Comparison of ENCODE assay signal across 11 cellular contexts in the genomic region with DNA sequence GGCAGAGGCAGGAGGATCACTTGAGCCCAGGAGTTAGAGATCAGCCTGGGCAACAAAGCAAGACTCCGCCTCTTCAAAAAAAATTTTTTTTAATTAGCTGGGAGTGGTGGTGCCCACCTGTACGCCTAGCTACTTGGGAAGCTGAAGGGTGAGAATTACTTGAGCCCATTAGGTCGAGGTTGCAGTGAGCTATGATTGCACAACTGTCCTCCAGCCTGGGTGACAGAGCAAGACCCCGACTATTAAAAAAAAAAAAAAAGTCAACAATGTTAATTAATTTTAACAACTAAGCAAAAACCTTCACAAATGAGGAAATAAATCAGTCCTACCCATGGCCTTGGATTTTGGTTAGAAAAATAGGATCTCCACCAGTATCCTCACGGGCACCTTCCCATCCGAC. TPM values are rescaled to one million over a fixed set of nuclear protein-coding genes. Genes with fewer than 3 reads are reported as not detected.
DNase-seq lines count a peak whose midpoint lies in the region; ATAC-seq and TF ChIP-seq lines count a peak whose summit lies in the region.
"Had no signal": no experiment of that assay in that cellular context is flagged by ENCODE, and none has a peak within 500 bp of the region (broad histone marks: within the 10 kb centered on the region; RNA-seq: fewer than 3 reads in every experiment).

No MANE protein-coding gene starts in this region.

- 63 to 74% methylated on average over 3 to 6 of the region's 6 CpGs for WGBS in endodermal cell (ENCODE audit: insufficient coverage in 1 of 2, insufficient read length in 1 of 2), 2 experiments
- no CpG with 5 or more reads among the region's 6 CpGs for WGBS in trophoblast cell (ENCODE audit: extremely low coverage, insufficient coverage, insufficient read length)

- H3K9ac ChIP-seq in MM.1S (ENCODE audit: low read length) = no peak overlapping the region
- H3K9ac ChIP-seq in endodermal cell (ENCODE audit: extremely low read depth, low read length, poor library complexity, severe bottlenecking) = no peak overlapping the region
- no peak overlapping the region for H3K9ac ChIP-seq in trophoblast cell (ENCODE audit: low read length)

- no peak overlapping the region for H3K4ac ChIP-seq in trophoblast cell (ENCODE audit: low read depth, low read length)

- no peak overlapping the region for H2BK12ac ChIP-seq in trophoblast cell (ENCODE audit: low read length)

- H3K79me2 ChIP-seq in MM.1S (ENCODE audit: low read length) = no peaks in the 10 kb centered on the region
- no peaks in the 10 kb centered on the region for H3K79me2 ChIP-seq in trophoblast cell (ENCODE audit: control insufficient read depth, insufficient read depth, low read length, poor library complexity)

- DNase-seq in activated CD8-positive, alpha-beta T cell treated with anti-CD3 and anti-CD28 coated beads for 36 hours = no peak
- no peak for DNase-seq in activated CD8-positive, alpha-beta T cell treated with anti-CD3 and anti-CD28 coated beads, Interleukin-2, amount 10 ng/mL, durations not matched to agents 7 days and 5 days
- DNase-seq in MM.1S = no peak
- no peak for DNase-seq in endodermal cell
- no peak for DNase-seq in retinal pigment epithelial cell (ENCODE audit: low read depth)
- DNase-seq in NCI-H1092 treated with DMSO at 0.1 percent for 48 hours (lab: John Stamatoyannopoulos, UW) = no peak
- DNase-seq in 8988T = no peak
- no peak for DNase-seq in trophoblast cell
- DNase-seq: NCI-H1436 treated with DMSO at 0.1 percent for 48 hours had no signal

- H2AFZ ChIP-seq in MM.1S (ENCODE audit: low read length) = no peak overlapping the region
- no peak overlapping the region for H2AFZ ChIP-seq in trophoblast cell (ENCODE audit: insufficient read depth, low read length, poor library complexity)

- intact Hi-C loops in activated CD8-positive, alpha-beta T cell treated with anti-CD3 and anti-CD28 coated beads for 36 hours (cut with micrococcal nuclease) = no loop called here

- no peak overlapping the region for H3K4me3 ChIP-seq in MM.1S (ENCODE audit: low read length)
- peak overlapping the region; percentile 67 for H3K4me3 ChIP-seq in endodermal cell (ENCODE audit: low read length)
- H3K4me3 ChIP-seq in retinal pigment epithelial cell (ENCODE audit: low read length) = peak overlapping the region; percentile 45
- no peak overlapping the region for H3K4me3 ChIP-seq in trophoblast cell (ENCODE audit: low read depth, low read length)

- no peak overlapping the region for H4K91ac ChIP-seq in trophoblast cell (ENCODE audit: low read depth, low read length)

- H2BK5ac ChIP-seq in trophoblast cell (ENCODE audit: low read depth, low read length, poor library complexity) = no peak overlapping the region

- H3K9me2 ChIP-seq in MM.1S (replicated peaks; ENCODE audit: insufficient read depth, low read length) = no peaks in the 10 kb centered on the region

- no peak overlapping the region for H3K27ac Mint-ChIP-seq in activated CD8-positive, alpha-beta T cell treated with anti-CD3 and anti-CD28 coated beads for 36 hours
- no peak overlapping the region for H3K27ac Mint-ChIP-seq in activated CD8-positive, alpha-beta T cell treated with anti-CD3 and anti-CD28 coated beads, Interleukin-2, amount 10 ng/mL, durations not matched to agents 7 days and 5 days
- H3K27ac Mint-ChIP-seq in endodermal cell = no peak overlapping the region

- H2AK5ac ChIP-seq in trophoblast cell (ENCODE audit: low read length) = no peak overlapping the region

- H4K20me1 ChIP-seq in MM.1S (ENCODE audit: insufficient read depth, low read length) = no peaks in the 10 kb centered on the region

- H3K27me3 Mint-ChIP-seq in activated CD8-positive, alpha-beta T cell treated with anti-CD3 and anti-CD28 coated beads for 36 hours = no peaks in the 10 kb centered on the region
- no peaks in the 10 kb centered on the region for H3K27me3 Mint-ChIP-seq in activated CD8-positive, alpha-beta T cell treated with anti-CD3 and anti-CD28 coated beads, Interleukin-2, amount 10 ng/mL, durations not matched to agents 7 days and 5 days (ENCODE audit: low read depth)
- H3K27me3 Mint-ChIP-seq in endodermal cell (ENCODE audit: insufficient read depth) = peaks cover 22% of the 10 kb centered on the region
- H3K27me3 Mint-ChIP-seq: stimulated activated naive CD8-positive, alpha-beta T cell treated with anti-CD3 and anti-CD28 coated beads, Interleukin-15, Interleukin-2, amounts not matched to agents 100 ng/mL and 50 ng/mL, for 24 hours had no signal

- H3K4me2 ChIP-seq in MM.1S (ENCODE audit: low read depth, low read length) = peak overlapping the region; percentile 65; the same call in 1 of the 2 replicates
- no peak overlapping the region for H3K4me2 ChIP-seq in trophoblast cell (ENCODE audit: low read length)

- H3K36me3 ChIP-seq in MM.1S (replicated peaks; ENCODE audit: insufficient read depth, low read length) (no peaks in the 10 kb centered on the region), endodermal cell (ENCODE audit: control insufficient read depth, insufficient read depth, low read length) (no peaks in the 10 kb centered on the region), trophoblast cell (ENCODE audit: control insufficient read depth in 1 of 2, insufficient read depth in 2 of 2, low read length in 2 of 2) (no peaks in the 10 kb centered on the region)

- H2BK120ac ChIP-seq in trophoblast cell (ENCODE audit: insufficient read depth, low read length, poor library complexity) = no peak overlapping the region

- no peaks in the 10 kb centered on the region for H3K79me1 ChIP-seq in trophoblast cell (ENCODE audit: low read length)

- H3K18ac ChIP-seq in trophoblast cell (ENCODE audit: low read length) = no peak overlapping the region

- no peaks in the 10 kb centered on the region for H3K9me3 Mint-ChIP-seq in activated CD8-positive, alpha-beta T cell treated with anti-CD3 and anti-CD28 coated beads for 36 hours
- no peaks in the 10 kb centered on the region for H3K9me3 Mint-ChIP-seq in activated CD8-positive, alpha-beta T cell treated with anti-CD3 and anti-CD28 coated beads, Interleukin-2, amount 10 ng/mL, durations not matched to agents 7 days and 5 days (ENCODE audit: insufficient read depth)
- H3K9me3 Mint-ChIP-seq in endodermal cell = no peaks in the 10 kb centered on the region
- H3K9me3 Mint-ChIP-seq: stimulated activated naive CD8-positive, alpha-beta T cell treated with anti-CD3 and anti-CD28 coated beads, Interleukin-15, Interleukin-2, amounts not matched to agents 100 ng/mL and 50 ng/mL, for 24 hours had no signal

- H3K9me3 ChIP-seq in MM.1S (replicated peaks; ENCODE audit: insufficient read depth, low read length) (no peaks in the 10 kb centered on the region), endodermal cell (ENCODE audit: control insufficient read depth, low read length) (no peaks in the 10 kb centered on the region), trophoblast cell (ENCODE audit: insufficient read depth, low read depth, low read length) (peaks cover 2% of the 10 kb centered on the region)

- no peak for TF ChIP-seq CTCF in activated CD8-positive, alpha-beta T cell treated with anti-CD3 and anti-CD28 coated beads for 36 hours (IDR thresholded peaks at IDR 0.05)
- no peak for TF ChIP-seq CTCF in MM.1S (IDR thresholded peaks at IDR 0.05; ENCODE audit: low read length)
- TF ChIP-seq CTCF in endodermal cell (conservative IDR thresholded peaks at IDR 0.05) = no peak
- no peak for TF ChIP-seq CTCF in retinal pigment epithelial cell (conservative IDR thresholded peaks at IDR 0.05; ENCODE audit: low read depth, low read length)

- peaks cover 10% of the 10 kb centered on the region for H3K36me3 Mint-ChIP-seq in activated CD8-positive, alpha-beta T cell treated with anti-CD3 and anti-CD28 coated beads for 36 hours (ENCODE audit: low read depth)
- H3K36me3 Mint-ChIP-seq in activated CD8-positive, alpha-beta T cell treated with anti-CD3 and anti-CD28 coated beads, Interleukin-2, amount 10 ng/mL, durations not matched to agents 7 days and 5 days (ENCODE audit: low read depth) = peaks cover 56% of the 10 kb centered on the region
- no peaks in the 10 kb centered on the region for H3K36me3 Mint-ChIP-seq in endodermal cell (ENCODE audit: low read depth)

- CTCF ChIA-PET in activated CD8-positive, alpha-beta T cell treated with anti-CD3 and anti-CD28 coated beads for 36 hours (lab: Charles Lee) = interaction anchor here (0.9 to 3.5 kb wide), 8 partner anchors 8 to 89 kb away, joined by 3 to 23 read pairs (median 4); a partner anchor contains a TSS
- CTCF ChIA-PET in activated CD8-positive, alpha-beta T cell treated with anti-CD3 and anti-CD28 coated beads, Interleukin-2, amount 10 ng/mL, durations not matched to agents 7 days and 5 days (lab: Charles Lee) = interaction anchor here (0.8 to 16.9 kb wide), 9 partner anchors 10 to 144 kb away, joined by 3 to 168 read pairs (median 6); a partner anchor contains a TSS

- H3K4me3 Mint-ChIP-seq in activated CD8-positive, alpha-beta T cell treated with anti-CD3 and anti-CD28 coated beads for 36 hours = peak overlapping the region; percentile 52
- no peak overlapping the region for H3K4me3 Mint-ChIP-seq in activated CD8-positive, alpha-beta T cell treated with anti-CD3 and anti-CD28 coated beads, Interleukin-2, amount 10 ng/mL, durations not matched to agents 7 days and 5 days
- peak overlapping the region; percentile 53 for H3K4me3 Mint-ChIP-seq in endodermal cell

- ATAC-seq in activated CD8-positive, alpha-beta T cell treated with anti-CD3 and anti-CD28 coated beads for 36 hours = no peak
- no peak for ATAC-seq in activated CD8-positive, alpha-beta T cell treated with anti-CD3 and anti-CD28 coated beads, Interleukin-2, amount 10 ng/mL, durations not matched to agents 7 days and 5 days

- no peak overlapping the region for H4K8ac ChIP-seq in trophoblast cell (ENCODE audit: low read depth, low read length)

- H3K14ac ChIP-seq in trophoblast cell (ENCODE audit: low read length) = no peak overlapping the region

- H3K4me1 ChIP-seq in MM.1S (ENCODE audit: low read length) (peaks cover 13% of the 10 kb centered on the region), endodermal cell (ENCODE audit: control insufficient read depth, insufficient read depth, low read length) (no peaks in the 10 kb centered on the region), trophoblast cell (ENCODE audit: control insufficient read depth in 1 of 2, insufficient read depth in 2 of 2, low read length in 2 of 2) (peaks cover 0 to 3% of the 10 kb centered on the region in 2 experiments)

- H3K27me3 ChIP-seq in MM.1S (replicated peaks; ENCODE audit: insufficient read depth, low read length) (no peaks in the 10 kb centered on the region), endodermal cell (ENCODE audit: control insufficient read depth, insufficient read depth, low read length, poor library complexity, severe bottlenecking) (peaks cover 15% of the 10 kb centered on the region), trophoblast cell (ENCODE audit: insufficient read depth, low read length) (no peaks in the 10 kb centered on the region)

- peaks cover 19% of the 10 kb centered on the region for H3K4me1 Mint-ChIP-seq in activated CD8-positive, alpha-beta T cell treated with anti-CD3 and anti-CD28 coated beads for 36 hours (ENCODE audit: low read depth)
- H3K4me1 Mint-ChIP-seq in activated CD8-positive, alpha-beta T cell treated with anti-CD3 and anti-CD28 coated beads, Interleukin-2, amount 10 ng/mL, durations not matched to agents 7 days and 5 days (ENCODE audit: low read depth) = peaks cover 46% of the 10 kb centered on the region
- no peaks in the 10 kb centered on the region for H3K4me1 Mint-ChIP-seq in endodermal cell

- no peak overlapping the region for H4K12ac ChIP-seq in trophoblast cell (ENCODE audit: low read depth, low read length)

- H3F3A ChIP-seq in MM.1S (ENCODE audit: insufficient read depth, low read length) = peaks cover 6% of the 10 kb centered on the region; the same call in 1 of the 2 replicates

- POLR2A ChIA-PET in activated CD8-positive, alpha-beta T cell treated with anti-CD3 and anti-CD28 coated beads for 36 hours (lab: Charles Lee) = interaction anchor here (0.9 to 2.3 kb wide), 4 partner anchors 8 to 90 kb away, joined by 4 to 9 read pairs (median 4); a partner anchor contains a TSS
- POLR2A ChIA-PET in activated CD8-positive, alpha-beta T cell treated with anti-CD3 and anti-CD28 coated beads, Interleukin-2, amount 10 ng/mL, durations not matched to agents 7 days and 5 days (lab: Charles Lee) = interaction anchor here (1.1 to 2.2 kb wide), 4 partner anchors 8 to 141 kb away, joined by 3 to 7 read pairs (median 3); a partner anchor contains a TSS

- H3K27ac ChIP-seq in MM.1S (ENCODE audit: low read length) (no peak overlapping the region), endodermal cell (ENCODE audit: low read depth, low read length) (no peak overlapping the region), trophoblast cell (ENCODE audit: low read depth, low read length) (no peak overlapping the region)

- no peak overlapping the region for H3K23ac ChIP-seq in trophoblast cell (ENCODE audit: low read length)

RNA-seq across cellular contexts. Expression of a gene that starts 5.4 kb away (rescaled TPM):
- total RNA-seq in activated CD8-positive, alpha-beta T cell treated with anti-CD3 and anti-CD28 coated beads for 36 hours = 10 to 100 TPM; 31.7 to 36.2 TPM
- total RNA-seq in activated CD8-positive, alpha-beta T cell treated with anti-CD3 and anti-CD28 coated beads, Interleukin-2, amount 10 ng/mL, durations not matched to agents 7 days and 5 days = 10 to 100 TPM; 71.9 to 72.9 TPM
- total RNA-seq in endodermal cell = under 1 TPM; 0.38 to 0.48 TPM
- polyA plus RNA-seq in endodermal cell (2013, experiment 1 of 2) = 0.57 TPM
- polyA plus RNA-seq in endodermal cell (2013, experiment 2 of 2) = 0.58 TPM
- 0.10 and 0.22 TPM in 2 replicates for polyA plus RNA-seq in trophoblast cell (2013)

RNA-seq across cellular contexts. Expression of a gene that starts 8.9 kb away (rescaled TPM):
- total RNA-seq in activated CD8-positive, alpha-beta T cell treated with anti-CD3 and anti-CD28 coated beads for 36 hours = 1 to 10 TPM; 1.3 TPM
- under 1 TPM; 0.23 to 0.47 TPM for total RNA-seq in activated CD8-positive, alpha-beta T cell treated with anti-CD3 and anti-CD28 coated beads, Interleukin-2, amount 10 ng/mL, durations not matched to agents 7 days and 5 days
- total RNA-seq in endodermal cell = 1 to 10 TPM; 1.4 to 2.1 TPM
- polyA plus RNA-seq in endodermal cell (2013, experiment 1 of 2) = 5.8 TPM
- 6.0 TPM for polyA plus RNA-seq in endodermal cell (2013, experiment 2 of 2)
- polyA plus RNA-seq in trophoblast cell (2013) = 0.26 and 0.36 TPM in 2 replicates

RNA-seq across cellular contexts. Expression of a gene that starts 14.0 kb away (rescaled TPM):
- 10 to 100 TPM; 49.2 to 50.2 TPM for total RNA-seq in activated CD8-positive, alpha-beta T cell treated with anti-CD3 and anti-CD28 coated beads for 36 hours
- total RNA-seq in activated CD8-positive, alpha-beta T cell treated with anti-CD3 and anti-CD28 coated beads, Interleukin-2, amount 10 ng/mL, durations not matched to agents 7 days and 5 days = 10 to 100 TPM; 45.2 to 46.8 TPM
- 10 to 100 TPM; 48.0 to 57.6 TPM for total RNA-seq in endodermal cell
- polyA plus RNA-seq in endodermal cell (2013, experiment 1 of 2) = 45.9 TPM
- 35.1 TPM for polyA plus RNA-seq in endodermal cell (2013, experiment 2 of 2)
- polyA plus RNA-seq in trophoblast cell (2013) = 14.5 and 14.6 TPM in 2 replicates

RNA-seq across cellular contexts. Expression of a gene that starts 15.5 kb away (rescaled TPM):
- under 1 TPM in 1 of 2 experiments, not detected in 1; 0.41 TPM for total RNA-seq in activated CD8-positive, alpha-beta T cell treated with anti-CD3 and anti-CD28 coated beads for 36 hours
- total RNA-seq in activated CD8-positive, alpha-beta T cell treated with anti-CD3 and anti-CD28 coated beads, Interleukin-2, amount 10 ng/mL, durations not matched to agents 7 days and 5 days = under 1 TPM; 0.16 to 0.29 TPM
- total RNA-seq in endodermal cell = under 1 TPM in 1 of 2 donors, not detected in 1; 0.22 TPM
- 0.28 TPM for polyA plus RNA-seq in endodermal cell (2013, experiment 1 of 2)
- polyA plus RNA-seq in endodermal cell (2013, experiment 2 of 2) = not detected
- 0.01 and 0.03 TPM in 2 replicates for polyA plus RNA-seq in trophoblast cell (2013)
- total RNA-seq: occipital lobe had no signal

RNA-seq across cellular contexts. Expression of a gene that starts 47.7 kb away (rescaled TPM):
- total RNA-seq in activated CD8-positive, alpha-beta T cell treated with anti-CD3 and anti-CD28 coated beads for 36 hours = 10 to 100 TPM; 30.7 to 32.5 TPM
- total RNA-seq in activated CD8-positive, alpha-beta T cell treated with anti-CD3 and anti-CD28 coated beads, Interleukin-2, amount 10 ng/mL, durations not matched to agents 7 days and 5 days = 100 to 1,000 TPM; 102 to 107 TPM
- total RNA-seq in endodermal cell = 10 to 100 TPM; 61.0 to 67.8 TPM
- polyA plus RNA-seq in endodermal cell (2013, experiment 1 of 2) = 87.7 TPM
- polyA plus RNA-seq in endodermal cell (2013, experiment 2 of 2) = 84.5 TPM
- polyA plus RNA-seq in trophoblast cell (2013) = 171 and 172 TPM in 2 replicates

Comparison
In these comparisons a context has a peak if more than half of its experiments do, and no peak if none do; other contexts are left out.
1. H3K4me3 ChIP-seq: peak in endodermal cell (single experiment) and retinal pigment epithelial cell (single experiment); none in MM.1S (single experiment) and trophoblast cell (single experiment).
2. RNA of a gene that starts 5.4 kb away (total RNA-seq): 71.9 to 72.9 TPM in activated CD8-positive, alpha-beta T cell treated with anti-CD3 and anti-CD28 coated beads, Interleukin-2, amount 10 ng/mL, durations not matched to agents 7 days and 5 days and 31.7 to 36.2 TPM in activated CD8-positive, alpha-beta T cell treated with anti-CD3 and anti-CD28 coated beads for 36 hours; 0.38 to 0.48 TPM in endodermal cell; every median in the first group is over 10 times any median in the second.